In the genomic region with DNA sequence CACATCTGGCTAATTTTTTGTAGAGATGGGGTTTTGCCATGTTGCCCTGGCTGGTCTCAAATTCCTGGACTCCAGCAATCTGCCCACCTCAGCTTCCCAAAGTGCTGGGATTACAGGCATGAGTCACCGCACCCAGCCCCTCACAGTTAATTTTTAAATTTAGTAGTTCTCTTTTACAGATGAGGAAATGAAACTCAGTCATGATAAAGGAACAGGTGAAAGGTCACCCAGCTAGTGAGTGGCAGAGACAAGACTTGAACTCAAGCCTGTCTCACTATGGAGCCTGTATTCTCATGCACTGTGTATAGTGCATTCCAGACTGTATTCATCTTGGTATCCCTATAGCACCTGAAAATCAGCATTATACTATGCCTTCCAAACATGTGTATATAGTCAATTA, we compare ENCODE assay signal across 16 cellular contexts.
DNase-seq lines count a peak whose midpoint lies in the region; ATAC-seq and TF ChIP-seq lines count a peak whose summit lies in the region.
"Had no signal": no experiment of that assay in that cellular context is flagged by ENCODE, and none has a peak within 500 bp of the region (broad histone marks: within the 10 kb centered on the region; RNA-seq: fewer than 3 reads in every experiment).

No MANE protein-coding gene starts in this region.

- no peak overlapping the region; a peak in 1 of 22 replicates for H3K9ac ChIP-seq in BLaER1 treated with 17β-estradiol and CSF1 and Interleukin-3, amounts not matched to agents 10 nM and 100 nM

- intact Hi-C loops in left colon (cut with DNase I, micrococcal nuclease): no loop called here

- H3K4me1 ChIP-seq in BLaER1 treated with 17β-estradiol and CSF1 and Interleukin-3, amounts not matched to agents 10 nM and 100 nM: peaks cover 0 to 25% (median 12%) of the 10 kb centered on the region in 10 experiments; a peak in 15 of 20 replicates
- no peaks in the 10 kb centered on the region for H3K4me1 ChIP-seq in BE2C
- H3K4me1 ChIP-seq: stomach, uterus had no signal

- H3K27me3 ChIP-seq in BLaER1 treated with 17β-estradiol and CSF1 and Interleukin-3, amounts not matched to agents 10 nM and 100 nM: no peaks in the 10 kb centered on the region
- no peaks in the 10 kb centered on the region for H3K27me3 ChIP-seq in BE2C
- H3K27me3 ChIP-seq: heart left ventricle, stomach, uterus had no signal

- DNase-seq in NOMO-1 (lab: John Stamatoyannopoulos, UW; ENCODE audit: unreplicated experiment in 2 of 2) (peak; percentile 53 to 77), left colon (no peak), NCI-H524 (lab: John Stamatoyannopoulos, UW) (no peak), BE2C (no peak), NCI-H2171 treated with DMSO at 0.1 percent for 48 hours (lab: John Stamatoyannopoulos, UW) (no peak)
- DNase-seq in activated T-cell treated with anti-CD3 and anti-CD28 coated beads, Interleukin-2, amount 50 U/mL, for 1 hour: no peak
- DNase-seq: activated CD8-positive, alpha-beta T cell treated with anti-CD3 and anti-CD28 coated beads for 36 hours; effector CD8-positive, alpha-beta T cell; heart left ventricle; midbrain; NCI-H1048; stomach; uterus had no signal

- H3K4me3 ChIP-seq in BLaER1 treated with 17β-estradiol and CSF1 and Interleukin-3, amounts not matched to agents 10 nM and 100 nM: no peak overlapping the region
- no peak overlapping the region for H3K4me3 ChIP-seq in BE2C (ENCODE audit: low read depth, low read length)
- H3K4me3 ChIP-seq: heart left ventricle, SK-N-MC, stomach, uterus had no signal

- H4K20me1 ChIP-seq in BLaER1 treated with 17β-estradiol and CSF1 and Interleukin-3, amounts not matched to agents 10 nM and 100 nM: no peaks in the 10 kb centered on the region

- H3K9me3 ChIP-seq in BLaER1 treated with 17β-estradiol and CSF1 and Interleukin-3, amounts not matched to agents 10 nM and 100 nM (replicated peaks in 1 of 11): peaks cover 18 to 26% (median 24%) of the 10 kb centered on the region in 11 experiments
- H3K9me3 ChIP-seq in BE2C: no peaks in the 10 kb centered on the region
- H3K9me3 ChIP-seq: uterus had no signal

- H3K27ac ChIP-seq in BLaER1 treated with 17β-estradiol and CSF1 and Interleukin-3, amounts not matched to agents 10 nM and 100 nM: peak overlapping the region in 3 of 11 experiments; percentile 15 to 45 (median 39); a peak in 2 of 22 replicates
- H3K27ac ChIP-seq: heart left ventricle, SK-N-MC, stomach, uterus had no signal

- peak overlapping the region in 8 of 11 experiments; percentile 5 to 79 (median 60); a peak in 14 of 22 replicates for H3K4me2 ChIP-seq in BLaER1 treated with 17β-estradiol and CSF1 and Interleukin-3, amounts not matched to agents 10 nM and 100 nM

- no peaks in the 10 kb centered on the region for H3K36me3 ChIP-seq in BLaER1 treated with 17β-estradiol and CSF1 and Interleukin-3, amounts not matched to agents 10 nM and 100 nM
- H3K36me3 ChIP-seq in BE2C: no peaks in the 10 kb centered on the region
- H3K36me3 ChIP-seq: heart left ventricle, stomach, uterus had no signal

- TF ChIP-seq CTCF in BE2C (IDR thresholded peaks at IDR 0.05; ENCODE audit: low read depth, low read length): no peak

- peak; percentile 32 for ATAC-seq in GM18907 (IDR thresholded peaks at IDR 0.05; ENCODE audit: unreplicated experiment)
- peak; percentile 66 for ATAC-seq in left colon
- ATAC-seq: activated CD8-positive, alpha-beta T cell treated with anti-CD3 and anti-CD28 coated beads for 36 hours had no signal

Comparison
In these comparisons a context has a peak if more than half of its experiments do, and no peak if none do; other contexts are left out.
1. DNase-seq: peak in NOMO-1 (2 of 2); none in left colon (0 of 2), NCI-H524 (0 of 2), BE2C (single experiment), activated T-cell treated with anti-CD3 and anti-CD28 coated beads, Interleukin-2, amount 50 U/mL, for 1 hour (single experiment) and NCI-H2171 treated with DMSO at 0.1 percent for 48 hours (single experiment).